8 cellular contexts compared by ENCODE assay signal in genomic region chr2:147989809-147990403, GRCh38. TPM values are rescaled to one million over a fixed set of nuclear protein-coding genes. Genes with fewer than 3 reads are reported as not detected.
A peak's percentile ranks its signal among the peaks of the same experiment; 100 is the strongest.
DNase-seq lines count a peak whose midpoint lies in the region; ATAC-seq and TF ChIP-seq lines count a peak whose summit lies in the region.

No MANE protein-coding gene starts in this region.

- peaks cover 0 to 2% (median under 1%) of the 10 kb centered on the region in 8 donors for H3K9me3 ChIP-seq in spleen

- WGBS in spleen, 5 donors = 51 to 60% (median 54%) methylated on average over 4 of the region's 4 CpGs

- ATAC-seq in activated CD8-positive, alpha-beta T cell treated with anti-CD3 and anti-CD28 coated beads for 36 hours = peak; percentile 64

- peaks cover 14% of the 10 kb centered on the region for H3K4me1 Mint-ChIP-seq in activated CD8-positive, alpha-beta T cell treated with anti-CD3 and anti-CD28 coated beads for 36 hours (ENCODE audit: low read depth)
- H3K4me1 Mint-ChIP-seq in activated CD4-positive, alpha-beta memory T cell treated with anti-CD3 and anti-CD28 coated beads for 36 hours (ENCODE audit: low read depth) = peaks cover 3% of the 10 kb centered on the region

- H3K9me3 Mint-ChIP-seq in activated CD8-positive, alpha-beta T cell treated with anti-CD3 and anti-CD28 coated beads for 36 hours = no peaks in the 10 kb centered on the region
- H3K9me3 Mint-ChIP-seq in activated CD4-positive, alpha-beta memory T cell treated with anti-CD3 and anti-CD28 coated beads for 36 hours = peaks cover 3% of the 10 kb centered on the region

- H3K27ac ChIP-seq in spleen = no peak overlapping the region

- CTCF ChIA-PET in GM10248 (lab: Yijun Ruan, JAX) = interaction anchor here (0.7 to 4.2 kb wide), 37 partner anchors 10 to 1027 kb away, joined by 3 to 49 read pairs (median 3); no protein-coding TSS in a partner anchor
- CTCF ChIA-PET in HEK293T (lab: Yijun Ruan, JAX) = interaction anchor here (0.9 kb wide), 1 partner anchor 518 kb away, joined by 3 read pairs; no protein-coding TSS in a partner anchor
- CTCF ChIA-PET in activated CD8-positive, alpha-beta T cell treated with anti-CD3 and anti-CD28 coated beads for 36 hours (lab: Charles Lee) = interaction anchor here (0.7 to 4.2 kb wide), 27 partner anchors 8 to 1000 kb away, joined by 3 to 40 read pairs (median 4); partner anchors contain the start of gene ORC4
- CTCF ChIA-PET in activated CD4-positive, alpha-beta memory T cell treated with anti-CD3 and anti-CD28 coated beads for 36 hours (lab: Charles Lee) = interaction anchor here (0.6 to 3.1 kb wide), 17 partner anchors 10 to 1324 kb away, joined by 3 to 46 read pairs (median 3); no protein-coding TSS in a partner anchor

- H3K4me1 ChIP-seq in spleen = peaks cover 0 to 36% (median 0%) of the 10 kb centered on the region in 6 donors

- no peaks in the 10 kb centered on the region for H3K27me3 ChIP-seq in spleen (replicated peaks in 1 of 7)

- H3K27me3 Mint-ChIP-seq in activated CD8-positive, alpha-beta T cell treated with anti-CD3 and anti-CD28 coated beads for 36 hours = no peaks in the 10 kb centered on the region
- H3K27me3 Mint-ChIP-seq in activated CD4-positive, alpha-beta memory T cell treated with anti-CD3 and anti-CD28 coated beads for 36 hours = no peaks in the 10 kb centered on the region

- peaks cover 0 to 2% (median 0%) of the 10 kb centered on the region in 6 donors for H3K36me3 ChIP-seq in spleen

- peak; percentile 74 for TF ChIP-seq CTCF in AG09319 (IDR thresholded peaks at IDR 0.05; ENCODE audit: low read depth, low read length)
- TF ChIP-seq CTCF in GM10248 (IDR thresholded peaks at IDR 0.05; ENCODE audit: control extremely low read depth, extremely low read depth, low read depth, missing control alignments) = peak; percentile 67
- TF ChIP-seq CTCF in activated CD8-positive, alpha-beta T cell treated with anti-CD3 and anti-CD28 coated beads for 36 hours (IDR thresholded peaks at IDR 0.05) = peak; percentile 89
- TF ChIP-seq CTCF in spleen (IDR thresholded peaks at IDR 0.05 in 8 of 11, conservative IDR thresholded peaks at IDR 0.05 in 3 of 11) = peak; percentile 26 to 70 (median 50)

- no peak overlapping the region for H3K27ac Mint-ChIP-seq in activated CD8-positive, alpha-beta T cell treated with anti-CD3 and anti-CD28 coated beads for 36 hours
- H3K27ac Mint-ChIP-seq in activated CD4-positive, alpha-beta memory T cell treated with anti-CD3 and anti-CD28 coated beads for 36 hours = no peak overlapping the region

- POLR2A ChIA-PET in GM10248 (lab: Yijun Ruan, JAX) (interaction anchor here (1.0 kb wide), 1 partner anchor 519 kb away, joined by 4 read pairs; no protein-coding TSS in a partner anchor), HEK293T (lab: Yijun Ruan, JAX) (no interaction called here)
- POLR2A ChIA-PET in activated CD8-positive, alpha-beta T cell treated with anti-CD3 and anti-CD28 coated beads for 36 hours (lab: Charles Lee) = interaction anchor here (0.7 kb wide), 1 partner anchor 648 kb away, joined by 6 read pairs; no protein-coding TSS in a partner anchor
- POLR2A ChIA-PET in activated CD4-positive, alpha-beta memory T cell treated with anti-CD3 and anti-CD28 coated beads for 36 hours (lab: Charles Lee) = no interaction called here

- DNase-seq in AG09319 (ENCODE audit: extremely low read depth, low read depth) (peak; percentile 27), GM10248 (ENCODE audit: extremely low spot score) (peak; percentile 62), HEK293T (ENCODE audit: extremely low spot score) (peak; percentile 32), MV-4-11 (lab: John Stamatoyannopoulos, UW) (peak; percentile 31), glomerular visceral epithelial cell (ENCODE audit: extremely low spot score) (peak; percentile 69), spleen (no peak)
- DNase-seq in activated CD8-positive, alpha-beta T cell treated with anti-CD3 and anti-CD28 coated beads for 36 hours = peak; percentile 47
- DNase-seq in activated CD4-positive, alpha-beta memory T cell treated with anti-CD3 and anti-CD28 coated beads for 36 hours = no peak

- H3K4me3 ChIP-seq in spleen = no peak overlapping the region

- TF ChIP-seq POLR2A in spleen (IDR thresholded peaks at IDR 0.05) = no peak

- intact Hi-C loops in activated CD8-positive, alpha-beta T cell treated with anti-CD3 and anti-CD28 coated beads for 36 hours (cut with micrococcal nuclease) = loop anchor here (2.0 kb wide), 1 partner anchor 519 kb away; no protein-coding TSS in a partner anchor
- intact Hi-C loops in spleen (cut with DNase I; ENCODE audit: low total_unique reads) = loop anchor here (5.0 kb wide), 1 partner anchor 517 kb away; no protein-coding TSS in a partner anchor
- intact Hi-C loops in activated CD4-positive, alpha-beta memory T cell treated with anti-CD3 and anti-CD28 coated beads for 36 hours (cut with micrococcal nuclease) = loop anchor here (1.0 to 5.0 kb wide), 2 partner anchors 519 to 1002 kb away; no protein-coding TSS in a partner anchor

- no peak overlapping the region for H3K4me3 Mint-ChIP-seq in activated CD8-positive, alpha-beta T cell treated with anti-CD3 and anti-CD28 coated beads for 36 hours
- no peak overlapping the region for H3K4me3 Mint-ChIP-seq in activated CD4-positive, alpha-beta memory T cell treated with anti-CD3 and anti-CD28 coated beads for 36 hours

- H3K36me3 Mint-ChIP-seq in activated CD8-positive, alpha-beta T cell treated with anti-CD3 and anti-CD28 coated beads for 36 hours (ENCODE audit: low read depth) = peaks cover 6% of the 10 kb centered on the region
- peaks cover 4% of the 10 kb centered on the region for H3K36me3 Mint-ChIP-seq in activated CD4-positive, alpha-beta memory T cell treated with anti-CD3 and anti-CD28 coated beads for 36 hours

TF ChIP-seq in HEK293T, 16 proteins besides CTCF, POLR2A, EP300 and RAD21:
- TF ChIP-seq TARDBP (IDR thresholded peaks at IDR 0.05) (no peak), SUZ12 (IDR thresholded peaks at IDR 0.05) (no peak), FOXM1 (IDR thresholded peaks at IDR 0.05; ENCODE audit: borderline replicate concordance) (no peak), HDGF (IDR thresholded peaks at IDR 0.05; ENCODE audit: borderline replicate concordance) (no peak), ARNT (IDR thresholded peaks at IDR 0.05) (no peak), CTBP1 (IDR thresholded peaks at IDR 0.05; ENCODE audit: borderline replicate concordance) (no peak), PKNOX1 (IDR thresholded peaks at IDR 0.05) (no peak), FOXK2 (IDR thresholded peaks at IDR 0.05) (no peak), SP1 (IDR thresholded peaks at IDR 0.05) (no peak), FOXA1 (IDR thresholded peaks at IDR 0.05) (no peak), BHLHE40 (IDR thresholded peaks at IDR 0.05; ENCODE audit: borderline replicate concordance) (no peak)

RNA-seq across cellular contexts. Expression of gene ORC4, which starts 30.6 kb away (rescaled TPM):
- 10 to 100 TPM; 31.1 to 33.0 TPM for total RNA-seq in activated CD8-positive, alpha-beta T cell treated with anti-CD3 and anti-CD28 coated beads for 36 hours
- 10 to 100 TPM; 36.1 to 72.6 (median 43.3) TPM for total RNA-seq in spleen
- polyA plus RNA-seq in spleen = 10 to 100 TPM in 2 of 3 donors, 1 to 10 TPM in 1; 7.3 to 10.6 (median 10.3) TPM
- total RNA-seq in activated CD4-positive, alpha-beta memory T cell treated with anti-CD3 and anti-CD28 coated beads for 36 hours = 10 to 100 TPM; 34.1 to 34.9 TPM

RNA-seq across cellular contexts. Expression of gene MBD5, which starts 31.0 kb away (rescaled TPM):
- 10 to 100 TPM; 16.6 to 17.9 TPM for total RNA-seq in activated CD8-positive, alpha-beta T cell treated with anti-CD3 and anti-CD28 coated beads for 36 hours
- 10 to 100 TPM; 52.7 to 84.5 (median 78.1) TPM for total RNA-seq in spleen
- 1 to 10 TPM; 5.7 to 6.8 (median 6.0) TPM for polyA plus RNA-seq in spleen
- 10 to 100 TPM; 17.6 to 19.1 TPM for total RNA-seq in activated CD4-positive, alpha-beta memory T cell treated with anti-CD3 and anti-CD28 coated beads for 36 hours

Comparison
In these comparisons a context has a peak if more than half of its experiments do, and no peak if none do; other contexts are left out.
1. DNase-seq: peak in AG09319 (single experiment), GM10248 (single experiment), HEK293T (single experiment), MV-4-11 (single experiment), activated CD8-positive, alpha-beta T cell treated with anti-CD3 and anti-CD28 coated beads for 36 hours (single experiment) and glomerular visceral epithelial cell (single experiment); none in spleen (single experiment) and activated CD4-positive, alpha-beta memory T cell treated with anti-CD3 and anti-CD28 coated beads for 36 hours (single experiment).
2. POLR2A ChIA-PET loops: an anchor here in GM10248 (1.0 kb wide) and activated CD8-positive, alpha-beta T cell treated with anti-CD3 and anti-CD28 coated beads for 36 hours (0.7 kb wide); none called in HEK293T and activated CD4-positive, alpha-beta memory T cell treated with anti-CD3 and anti-CD28 coated beads for 36 hours.
3. Peak in every context shown above with its lines, with median percentiles within 50 percentile points of each other: CTCF ChIP-seq.